14 cellular contexts compared by ENCODE assay signal in genomic region chr16:57994361-57994760, GRCh38. TPM values are rescaled to one million over a fixed set of nuclear protein-coding genes. Genes with fewer than 3 reads are reported as not detected.
DNase-seq lines count a peak whose midpoint lies in the region; ATAC-seq lines count a peak whose summit lies in the region.
"Had no signal": no experiment of that assay in that cellular context is flagged by ENCODE, and none has a peak within 500 bp of the region (broad histone marks: within the 10 kb centered on the region; RNA-seq: fewer than 3 reads in every experiment).

No MANE protein-coding gene starts in this region.

- POLR2A ChIA-PET in naive thymus-derived CD8-positive, alpha-beta T cell (lab: Charles Lee) = no interaction called here

- no peaks in the 10 kb centered on the region for H3K36me3 Mint-ChIP-seq in activated naive CD8-positive, alpha-beta T cell
- peaks cover 7% of the 10 kb centered on the region for H3K36me3 Mint-ChIP-seq in activated naive CD8-positive, alpha-beta T cell treated with anti-CD3 and anti-CD28 coated beads, Interleukin-2, amount 50 U/mL, for 24 hours (ENCODE audit: low read depth)
- H3K36me3 Mint-ChIP-seq in activated T-helper 17 cell treated with anti-CD3 and anti-CD28 coated beads, Interleukin-2, amount 50 U/mL, for 72 hours (ENCODE audit: low read depth) = no peaks in the 10 kb centered on the region
- peaks cover 0 to 20% (median 0%) of the 10 kb centered on the region in 3 donors for H3K36me3 Mint-ChIP-seq in naive thymus-derived CD8-positive, alpha-beta T cell

- peak overlapping the region; percentile 78 for H3K27ac Mint-ChIP-seq in activated naive CD8-positive, alpha-beta T cell
- no peak overlapping the region for H3K27ac Mint-ChIP-seq in activated naive CD8-positive, alpha-beta T cell treated with anti-CD3 and anti-CD28 coated beads, Interleukin-2, amount 50 U/mL, for 24 hours
- peak overlapping the region; percentile 59 for H3K27ac Mint-ChIP-seq in activated T-helper 17 cell treated with anti-CD3 and anti-CD28 coated beads, Interleukin-2, amount 50 U/mL, for 72 hours
- H3K27ac Mint-ChIP-seq in naive thymus-derived CD8-positive, alpha-beta T cell = peak overlapping the region; percentile 52 to 95 (median 84)
- H3K27ac Mint-ChIP-seq: dendritic cell treated with granulocyte-macrophage colony-stimulating factor and Interleukin-4, amounts not matched to agents 40 ng/mL and 50 ng/mL, for 4 days had no signal

- H3K4me3 Mint-ChIP-seq in activated naive CD8-positive, alpha-beta T cell = no peak overlapping the region
- no peak overlapping the region for H3K4me3 Mint-ChIP-seq in activated naive CD8-positive, alpha-beta T cell treated with anti-CD3 and anti-CD28 coated beads, Interleukin-2, amount 50 U/mL, for 24 hours
- H3K4me3 Mint-ChIP-seq in activated T-helper 17 cell treated with anti-CD3 and anti-CD28 coated beads, Interleukin-2, amount 50 U/mL, for 72 hours = no peak overlapping the region
- H3K4me3 Mint-ChIP-seq in naive thymus-derived CD8-positive, alpha-beta T cell = peak overlapping the region in 4 of 10 donors; percentile 16 to 75 (median 36)
- H3K4me3 Mint-ChIP-seq: dendritic cell treated with granulocyte-macrophage colony-stimulating factor and Interleukin-4, amounts not matched to agents 40 ng/mL and 50 ng/mL, for 4 days had no signal

- ATAC-seq in activated naive CD8-positive, alpha-beta T cell treated with anti-CD3 and anti-CD28 coated beads, Interleukin-2, amount 50 U/mL, for 24 hours = no peak
- no peak for ATAC-seq in activated T-helper 17 cell treated with anti-CD3 and anti-CD28 coated beads, Interleukin-2, amount 50 U/mL, for 72 hours (replicated peaks)
- ATAC-seq in naive thymus-derived CD8-positive, alpha-beta T cell = no peak
- no peak for ATAC-seq in GM18517 (IDR thresholded peaks at IDR 0.05; ENCODE audit: unreplicated experiment)

- peaks cover 40% of the 10 kb centered on the region for H3K4me1 Mint-ChIP-seq in activated naive CD8-positive, alpha-beta T cell (ENCODE audit: low read depth)
- H3K4me1 Mint-ChIP-seq in activated naive CD8-positive, alpha-beta T cell treated with anti-CD3 and anti-CD28 coated beads, Interleukin-2, amount 50 U/mL, for 24 hours = peaks cover 38% of the 10 kb centered on the region
- peaks cover 24% of the 10 kb centered on the region for H3K4me1 Mint-ChIP-seq in activated T-helper 17 cell treated with anti-CD3 and anti-CD28 coated beads, Interleukin-2, amount 50 U/mL, for 72 hours
- peaks cover 31 to 65% (median 47%) of the 10 kb centered on the region in 4 donors for H3K4me1 Mint-ChIP-seq in naive thymus-derived CD8-positive, alpha-beta T cell

- DNase-seq in activated naive CD8-positive, alpha-beta T cell treated with anti-CD3 and anti-CD28 coated beads, Interleukin-2, amount 50 U/mL, for 24 hours = no peak
- DNase-seq in naive thymus-derived CD8-positive, alpha-beta T cell = no peak
- no peak for DNase-seq in posterior vena cava (ENCODE audit: low spot score)
- no peak for DNase-seq in SHP77 treated with DMSO at 0.1 percent for 48 hours (lab: John Stamatoyannopoulos, UW)
- DNase-seq: NCI-H1694 treated with DMSO at 0.1 percent for 48 hours; stimulated activated CD4-positive, alpha-beta T cell treated with anti-CD3 and anti-CD28 coated beads, Interleukin-12 subunit alpha, Interleukin-12 subunit beta, amount 100 ng/mL, for 4 hours had no signal

- no peaks in the 10 kb centered on the region for H3K27me3 Mint-ChIP-seq in activated naive CD8-positive, alpha-beta T cell
- no peaks in the 10 kb centered on the region for H3K27me3 Mint-ChIP-seq in activated naive CD8-positive, alpha-beta T cell treated with anti-CD3 and anti-CD28 coated beads, Interleukin-2, amount 50 U/mL, for 24 hours
- no peaks in the 10 kb centered on the region for H3K27me3 Mint-ChIP-seq in activated T-helper 17 cell treated with anti-CD3 and anti-CD28 coated beads, Interleukin-2, amount 50 U/mL, for 72 hours
- no peaks in the 10 kb centered on the region for H3K27me3 Mint-ChIP-seq in naive thymus-derived CD8-positive, alpha-beta T cell
- H3K27me3 Mint-ChIP-seq: dendritic cell treated with granulocyte-macrophage colony-stimulating factor and Interleukin-4, amounts not matched to agents 40 ng/mL and 50 ng/mL, for 4 days had no signal

- intact Hi-C loops in posterior vena cava (cut with DNase I) = loop anchor here in 1 of 2 donors (10.0 kb wide), 1 partner anchor 230 kb away; no protein-coding TSS in a partner anchor

- no peaks in the 10 kb centered on the region for H3K9me3 Mint-ChIP-seq in activated naive CD8-positive, alpha-beta T cell (ENCODE audit: low read depth)
- H3K9me3 Mint-ChIP-seq in activated naive CD8-positive, alpha-beta T cell treated with anti-CD3 and anti-CD28 coated beads, Interleukin-2, amount 50 U/mL, for 24 hours = no peaks in the 10 kb centered on the region
- no peaks in the 10 kb centered on the region for H3K9me3 Mint-ChIP-seq in activated T-helper 17 cell treated with anti-CD3 and anti-CD28 coated beads, Interleukin-2, amount 50 U/mL, for 72 hours
- H3K9me3 Mint-ChIP-seq in naive thymus-derived CD8-positive, alpha-beta T cell = no peaks in the 10 kb centered on the region
- H3K9me3 Mint-ChIP-seq: dendritic cell treated with granulocyte-macrophage colony-stimulating factor and Interleukin-4, amounts not matched to agents 40 ng/mL and 50 ng/mL, for 4 days had no signal

RNA-seq across cellular contexts. Expression of gene ZNF319, which starts 6.1 kb away (rescaled TPM):
- total RNA-seq in activated T-helper 17 cell treated with anti-CD3 and anti-CD28 coated beads, Interleukin-2, amount 50 U/mL, for 72 hours = 1 to 10 TPM; 3.9 to 5.5 TPM
- total RNA-seq in naive thymus-derived CD8-positive, alpha-beta T cell = 10 to 100 TPM; 20.2 to 21.6 TPM
- polyA plus RNA-seq in naive thymus-derived CD8-positive, alpha-beta T cell = 10 to 100 TPM in 1 of 3 donors, 1 to 10 TPM in 2; 3.7 to 10.7 (median 6.0) TPM
- 1 to 10 TPM; 7.1 to 7.5 TPM for total RNA-seq in posterior vena cava

RNA-seq across cellular contexts. Expression of gene USB1, which starts 6.8 kb away (rescaled TPM):
- 10 to 100 TPM; 33.7 to 56.6 TPM for total RNA-seq in activated T-helper 17 cell treated with anti-CD3 and anti-CD28 coated beads, Interleukin-2, amount 50 U/mL, for 72 hours
- total RNA-seq in naive thymus-derived CD8-positive, alpha-beta T cell = 10 to 100 TPM; 30.2 to 31.4 TPM
- polyA plus RNA-seq in naive thymus-derived CD8-positive, alpha-beta T cell = 10 to 100 TPM; 31.1 to 36.4 (median 32.8) TPM
- 10 to 100 TPM; 34.1 to 39.0 TPM for total RNA-seq in posterior vena cava

RNA-seq across cellular contexts. Expression of gene CNGB1, which starts 23.4 kb away (rescaled TPM):
- total RNA-seq in activated T-helper 17 cell treated with anti-CD3 and anti-CD28 coated beads, Interleukin-2, amount 50 U/mL, for 72 hours = not detected
- total RNA-seq in naive thymus-derived CD8-positive, alpha-beta T cell = not detected
- polyA plus RNA-seq in naive thymus-derived CD8-positive, alpha-beta T cell = not detected
- not detected for total RNA-seq in posterior vena cava
- total RNA-seq: cardiac muscle cell, left cardiac atrium, right cardiac atrium had no signal
- polyA plus RNA-seq: AG04450, cardiac muscle cell, right cardiac atrium had no signal

RNA-seq across cellular contexts. Expression of gene MMP15, which starts 31.2 kb away (rescaled TPM):
- under 1 TPM; 0.19 to 0.29 TPM for total RNA-seq in activated T-helper 17 cell treated with anti-CD3 and anti-CD28 coated beads, Interleukin-2, amount 50 U/mL, for 72 hours
- total RNA-seq in naive thymus-derived CD8-positive, alpha-beta T cell = under 1 TPM; 0.25 to 0.36 TPM
- under 1 TPM in 1 of 3 donors, not detected in 2; 0.06 TPM for polyA plus RNA-seq in naive thymus-derived CD8-positive, alpha-beta T cell
- 1 to 10 TPM; 4.4 to 5.8 TPM for total RNA-seq in posterior vena cava
